In the genomic region with DNA sequence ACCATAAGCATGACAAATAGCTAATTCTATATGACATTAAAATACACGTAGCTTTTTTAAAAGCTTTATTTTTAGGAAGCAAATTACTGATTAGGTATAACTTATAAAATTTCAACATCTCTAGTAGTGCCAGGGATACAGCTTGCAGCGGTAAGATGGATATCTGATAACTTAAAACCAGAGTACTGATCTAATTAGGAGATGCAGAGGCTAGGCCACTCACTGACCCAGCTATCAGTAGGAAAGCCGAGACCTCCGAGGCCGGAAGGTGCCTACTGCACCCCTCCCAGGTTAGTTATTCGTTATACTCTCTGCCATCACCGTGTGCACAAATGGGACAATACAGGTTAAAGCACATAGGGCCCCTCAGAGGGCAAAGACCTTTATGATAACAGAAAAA, we compare ENCODE assay signal across 17 cellular contexts.
"Had no signal": no experiment of that assay in that cellular context is flagged by ENCODE, and none has a peak within 500 bp of the region (broad histone marks: within the 10 kb centered on the region; RNA-seq: fewer than 3 reads in every experiment).

No MANE protein-coding gene starts in this region.

- H3K27me3 Mint-ChIP-seq: activated T-helper 17 cell treated with anti-CD3 and anti-CD28 coated beads, Interleukin-2, amount 50 U/mL, for 72 hours; stimulated activated naive CD8-positive, alpha-beta T cell treated with anti-CD3 and anti-CD28 coated beads, Interleukin-15, amount 100 ng/mL, for 72 hours had no signal

- H3K4me3 Mint-ChIP-seq: activated naive CD4-positive, alpha-beta T cell treated with anti-CD3 and anti-CD28 coated beads for 36 hours; activated T-helper 17 cell treated with anti-CD3 and anti-CD28 coated beads, Interleukin-2, amount 50 U/mL, for 72 hours; stimulated activated naive CD8-positive, alpha-beta T cell treated with anti-CD3 and anti-CD28 coated beads, Interleukin-15, amount 100 ng/mL, for 72 hours had no signal

- H3K9me3 ChIP-seq: colonic mucosa, ovary, sigmoid colon had no signal

- H3K27me3 ChIP-seq: colonic mucosa, esophagus muscularis mucosa, ovary, sigmoid colon, spleen, upper lobe of left lung had no signal

- H3K4me1 ChIP-seq: colonic mucosa, esophagus muscularis mucosa, sigmoid colon, upper lobe of left lung had no signal

- H3K36me3 ChIP-seq: colonic mucosa, ovary had no signal

- H3K27ac ChIP-seq: colonic mucosa, esophagus muscularis mucosa, left ventricle myocardium inferior, ovary, sigmoid colon, upper lobe of left lung had no signal

- H3K4me3 ChIP-seq: colonic mucosa, esophagus muscularis mucosa, left ventricle myocardium inferior, ovary, sigmoid colon, spleen, upper lobe of left lung had no signal

- ATAC-seq: activated T-helper 17 cell treated with anti-CD3 and anti-CD28 coated beads, Interleukin-2, amount 50 U/mL, for 72 hours; stimulated activated naive CD8-positive, alpha-beta T cell treated with anti-CD3 and anti-CD28 coated beads, Interleukin-15, amount 100 ng/mL, for 72 hours had no signal

- DNase-seq: activated CD4-positive, CD25-positive, alpha-beta regulatory T cell treated with anti-CD3 and anti-CD28 coated beads, Interleukin-2, amount 50 U/mL, for 72 hours; activated CD8-positive, alpha-beta memory T cell treated with anti-CD3 and anti-CD28 coated beads for 24 hours; activated naive CD4-positive, alpha-beta T cell treated with anti-CD3 and anti-CD28 coated beads for 36 hours; amniotic stem cell; caudate nucleus; colonic mucosa; hippocampal formation; kidney; left ventricle myocardium inferior; ovary; sigmoid colon; spleen; stimulated activated naive CD8-positive, alpha-beta T cell treated with anti-CD3 and anti-CD28 coated beads, Interleukin-15, amount 100 ng/mL, for 72 hours; T-helper 9 cell; upper lobe of left lung had no signal
